In the genomic region with DNA sequence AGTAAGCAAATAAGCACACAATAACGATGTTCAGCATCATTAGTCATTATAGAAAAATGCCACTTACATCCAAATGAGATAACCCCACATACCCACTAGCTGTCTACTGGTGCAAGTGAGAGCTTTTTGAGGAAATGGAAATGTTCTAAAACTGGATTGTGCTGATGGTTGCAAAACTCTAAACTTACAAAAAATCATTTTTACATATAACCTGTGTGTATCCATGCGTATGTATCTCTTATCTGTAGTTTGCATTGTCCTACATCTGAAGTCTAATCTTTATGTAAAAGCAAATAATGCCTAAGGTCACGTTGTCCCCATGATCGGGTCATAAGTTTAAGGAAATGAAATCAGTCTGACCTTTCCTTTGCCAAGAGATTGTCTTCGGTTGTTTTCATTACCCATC, we compare ENCODE assay signal across 21 cellular contexts.
A peak's percentile ranks its signal among the peaks of the same experiment; 100 is the strongest.
DNase-seq lines count a peak whose midpoint lies in the region; ATAC-seq and TF ChIP-seq lines count a peak whose summit lies in the region.
"Had no signal": no experiment of that assay in that cellular context is flagged by ENCODE, and none has a peak within 500 bp of the region (broad histone marks: within the 10 kb centered on the region; RNA-seq: fewer than 3 reads in every experiment).

No MANE protein-coding gene starts in this region.

- peak overlapping the region; percentile 40 for H3K27ac Mint-ChIP-seq in activated T-cell treated with anti-CD3 and anti-CD28 coated beads, Interleukin-2, amount 50 U/mL, for 24 hours
- H3K27ac Mint-ChIP-seq in neural progenitor cell: no peak overlapping the region
- H3K27ac Mint-ChIP-seq: GM23338 had no signal

- TF ChIP-seq CTCF in neural progenitor cell (IDR thresholded peaks at IDR 0.05) (no peak), foreskin fibroblast (IDR thresholded peaks at IDR 0.05; ENCODE audit: low read depth, low read length) (no peak)

- H3K79me2 ChIP-seq in neural progenitor cell (ENCODE audit: low read depth): no peaks in the 10 kb centered on the region

- H3K36me3 Mint-ChIP-seq in activated T-cell treated with anti-CD3 and anti-CD28 coated beads, Interleukin-2, amount 50 U/mL, for 24 hours (ENCODE audit: low read depth): peaks cover 90% of the 10 kb centered on the region
- H3K36me3 Mint-ChIP-seq in neural progenitor cell: peaks cover 22% of the 10 kb centered on the region

- no peaks in the 10 kb centered on the region for H3K9me3 ChIP-seq in neural progenitor cell (ENCODE audit: low read depth)
- H3K9me3 ChIP-seq: BLaER1 had no signal

- H4K20me1 ChIP-seq in neural progenitor cell (ENCODE audit: low read depth): peaks cover 3% of the 10 kb centered on the region
- H4K20me1 ChIP-seq: BLaER1 had no signal

- in situ Hi-C loops in ACHN (cut with HindIII; ENCODE audit: low pct_ligation_motif_present, low pct_unique_long_range_greater_than_20kb, low sequenced_read_pairs): no loop called here

- H3K4me1 ChIP-seq in neural progenitor cell: no peaks in the 10 kb centered on the region
- H3K4me1 ChIP-seq: BLaER1 had no signal

- H3K27me3 Mint-ChIP-seq in activated T-cell treated with anti-CD3 and anti-CD28 coated beads, Interleukin-2, amount 50 U/mL, for 24 hours: no peaks in the 10 kb centered on the region
- H3K27me3 Mint-ChIP-seq in neural progenitor cell (ENCODE audit: insufficient read depth, low read depth): no peaks in the 10 kb centered on the region
- H3K27me3 Mint-ChIP-seq: CD8-positive, alpha-beta memory T cell had no signal

- no peak overlapping the region for H2AFZ ChIP-seq in neural progenitor cell (replicated peaks)
- H2AFZ ChIP-seq: GM23338, PC-9 had no signal

- H3K4me1 Mint-ChIP-seq in activated T-cell treated with anti-CD3 and anti-CD28 coated beads, Interleukin-2, amount 50 U/mL, for 24 hours (ENCODE audit: low read depth): peaks cover 2% of the 10 kb centered on the region
- H3K4me1 Mint-ChIP-seq in neural progenitor cell: no peaks in the 10 kb centered on the region
- H3K4me1 Mint-ChIP-seq: GM23338 had no signal

- no peak for DNase-seq in activated T-cell treated with anti-CD3 and anti-CD28 coated beads, Interleukin-2, amount 50 U/mL, for 24 hours
- DNase-seq in activated T-cell treated with anti-CD3 and anti-CD28 coated beads for 4 hours (no peak), amniotic epithelial cell (ENCODE audit: low read depth) (peak; percentile 42), germinal center (ENCODE audit: low spot score) (peak; percentile 64), ACHN (no peak), neural progenitor cell (ENCODE audit: low spot score) (no peak), foreskin fibroblast (no peak)
- DNase-seq: CD8-positive, alpha-beta memory T cell; DMS79; KG1; NCI-H1092; NCI-H146; NCI-H2081 treated with DMSO at 0.1 percent for 48 hours; NCI-H345 had no signal

- H3K27ac ChIP-seq in neural progenitor cell: no peak overlapping the region
- H3K27ac ChIP-seq: 22Rv1, BLaER1, PC-9, SK-N-MC had no signal

- no peaks in the 10 kb centered on the region for H3F3A ChIP-seq in neural progenitor cell (ENCODE audit: low read depth)

- H3K9me3 Mint-ChIP-seq in activated T-cell treated with anti-CD3 and anti-CD28 coated beads, Interleukin-2, amount 50 U/mL, for 24 hours: no peaks in the 10 kb centered on the region
- no peaks in the 10 kb centered on the region for H3K9me3 Mint-ChIP-seq in neural progenitor cell
- H3K9me3 Mint-ChIP-seq: CD8-positive, alpha-beta memory T cell; GM23338 had no signal

- no peak overlapping the region for H3K4me2 ChIP-seq in neural progenitor cell
- H3K4me2 ChIP-seq: BLaER1, GM23338, PC-9 had no signal

- ATAC-seq in HG03175 (IDR thresholded peaks at IDR 0.05; ENCODE audit: unreplicated experiment): no peak
- ATAC-seq: GM23338, HCT116 had no signal

- peaks cover 3% of the 10 kb centered on the region for H3K36me3 ChIP-seq in neural progenitor cell

- H3K4me3 ChIP-seq in neural progenitor cell (no peak overlapping the region), foreskin fibroblast (ENCODE audit: low read depth in 1 of 2, low read length in 2 of 2) (no peak overlapping the region)
- H3K4me3 ChIP-seq: BLaER1, GM23338, PC-9, SK-N-MC had no signal

- no peak overlapping the region for H3K9ac ChIP-seq in neural progenitor cell
- H3K9ac ChIP-seq: BLaER1 had no signal

- no peaks in the 10 kb centered on the region for H3K27me3 ChIP-seq in neural progenitor cell
- H3K27me3 ChIP-seq: BLaER1 had no signal

- H3K4me3 Mint-ChIP-seq in activated T-cell treated with anti-CD3 and anti-CD28 coated beads, Interleukin-2, amount 50 U/mL, for 24 hours: no peak overlapping the region
- no peak overlapping the region for H3K4me3 Mint-ChIP-seq in neural progenitor cell
- H3K4me3 Mint-ChIP-seq: CD8-positive, alpha-beta memory T cell; GM23338 had no signal

Comparison
In these comparisons a context has a peak if more than half of its experiments do, and no peak if none do; other contexts are left out.
1. DNase-seq: peak in amniotic epithelial cell (single experiment) and germinal center (single experiment); none in activated T-cell treated with anti-CD3 and anti-CD28 coated beads, Interleukin-2, amount 50 U/mL, for 24 hours (single experiment), activated T-cell treated with anti-CD3 and anti-CD28 coated beads for 4 hours (single experiment), ACHN (single experiment), neural progenitor cell (single experiment) and foreskin fibroblast (0 of 2).